8 cellular contexts compared by ENCODE assay signal in genomic region chr22:18078329-18079041, GRCh38. TPM values are rescaled to one million over a fixed set of nuclear protein-coding genes. Genes with fewer than 3 reads are reported as not detected.
DNase-seq lines count a peak whose midpoint lies in the region; ATAC-seq and TF ChIP-seq lines count a peak whose summit lies in the region.

No MANE protein-coding gene starts in this region.

- H3K27ac ChIP-seq in Panc1 (ENCODE audit: low read length) (peak overlapping the region; percentile 84), hepatocyte (peak overlapping the region; percentile 87), skin epidermis (peak overlapping the region; percentile 55 to 97 (median 85))

- TF ChIP-seq CTCF in GM10248 (IDR thresholded peaks at IDR 0.05; ENCODE audit: control extremely low read depth, extremely low read depth, low read depth, missing control alignments) (peak; percentile 13), Panc1 (IDR thresholded peaks at IDR 0.05) (no peak), hepatocyte (IDR thresholded peaks at IDR 0.05; ENCODE audit: poor library complexity) (no peak)

- peak overlapping the region; percentile 31 for H2AFZ ChIP-seq in hepatocyte

- BruUV-seq in Panc1 (replicated peaks; lab: Mats Ljungman, UMichigan) = TSS peak; percentile 57

- peak; percentile 17 for ATAC-seq in HG02678 (IDR thresholded peaks at IDR 0.05; ENCODE audit: unreplicated experiment)
- ATAC-seq in Panc1 = peak; percentile 64

- 11% methylated on average over 45 of the region's 45 CpGs for WGBS in hepatocyte (ENCODE audit: low lambda C conversion rate, missing lambda C conversion rate)

- H3K4me1 ChIP-seq in Panc1 (ENCODE audit: control insufficient read depth, insufficient read depth, low read length) (peaks cover 7% of the 10 kb centered on the region), hepatocyte (ENCODE audit: insufficient read depth) (peaks cover 16% of the 10 kb centered on the region)

- no peaks in the 10 kb centered on the region for H3K9me2 ChIP-seq in hepatocyte (replicated peaks; ENCODE audit: insufficient read depth)

- H4K20me1 ChIP-seq in hepatocyte (ENCODE audit: insufficient read depth, poor library complexity, severe bottlenecking) = no peaks in the 10 kb centered on the region

- POLR2A ChIA-PET in GM10248 (lab: Yijun Ruan, JAX) (interaction anchor here (0.9 to 2.8 kb wide), 5 partner anchors 10 to 78 kb away, joined by 3 to 13 read pairs (median 4); no protein-coding TSS in a partner anchor), Panc1 (lab: Charles Lee) (no interaction called here)

- in situ Hi-C loops in Panc1 (cut with HindIII; ENCODE audit: low pct_unique_long_range_greater_than_20kb, low sequenced_read_pairs) = no loop called here

- peak; percentile 46 for DNase-seq in GM10248 (ENCODE audit: extremely low spot score)
- no peak for DNase-seq in Panc1 (ENCODE audit: low read depth, low spot score)
- peak; percentile 14 for DNase-seq in activated naive CD8-positive, alpha-beta T cell treated with anti-CD3 and anti-CD28 coated beads, Interleukin-2, amount 50 U/mL, for 16 hours (ENCODE audit: low read depth, low spot score)
- DNase-seq in hepatocyte (ENCODE audit: low spot score) = peak; percentile 68
- DNase-seq in NCI-H446 (lab: John Stamatoyannopoulos, UW) = no peak
- DNase-seq in GM19240 (ENCODE audit: insufficient read length, low spot score) = no peak

- H3K36me3 ChIP-seq in Panc1 (ENCODE audit: control insufficient read depth, insufficient read depth, low read length) = peaks cover 10% of the 10 kb centered on the region
- H3K36me3 ChIP-seq in hepatocyte (replicated peaks; ENCODE audit: insufficient read depth, low read depth) = no peaks in the 10 kb centered on the region

- H3K79me2 ChIP-seq in hepatocyte = peaks cover 57% of the 10 kb centered on the region

- no peaks in the 10 kb centered on the region for H3K27me3 ChIP-seq in Panc1 (ENCODE audit: control insufficient read depth, insufficient read depth, low read length)
- H3K27me3 ChIP-seq in hepatocyte = no peaks in the 10 kb centered on the region

- H3K4me3 ChIP-seq in Panc1 (ENCODE audit: low read depth in 2 of 2, low read length in 2 of 2) = peak overlapping the region; percentile 92 to 95
- H3K4me3 ChIP-seq in hepatocyte = peak overlapping the region; percentile 69
- H3K4me3 ChIP-seq in skin epidermis = peak overlapping the region; percentile 78 to 98 (median 92)

- peak overlapping the region; percentile 95 for H3K4me2 ChIP-seq in hepatocyte

- no peaks in the 10 kb centered on the region for H3K9me3 ChIP-seq in Panc1 (ENCODE audit: control insufficient read depth, insufficient read depth, low read depth, low read length)
- H3K9me3 ChIP-seq in hepatocyte (ENCODE audit: low read depth) = no peaks in the 10 kb centered on the region

- intact Hi-C loops in Panc1 (cut with micrococcal nuclease; ENCODE audit: unreplicated experiment) = no loop called here

- CTCF ChIA-PET in GM10248 (lab: Yijun Ruan, JAX) = interaction anchor here (0.8 to 10.8 kb wide), 12 partner anchors 10 to 337 kb away, joined by 3 to 249 read pairs (median 5); no protein-coding TSS in a partner anchor
- CTCF ChIA-PET in Panc1 (lab: Charles Lee) = no interaction called here

RNA-seq across cellular contexts. Expression of gene PEX26, which starts 0.7 kb away (rescaled TPM):
- total RNA-seq in Panc1 (2021; ENCODE audit: unreplicated experiment) (21.9 TPM), hepatocyte (27.6 and 30.9 TPM in 2 replicates)
- 14.1 TPM for polyA plus RNA-seq in Panc1 (2012; ENCODE audit: insufficient read length)
- polyA plus RNA-seq in hepatocyte = 3.7 and 5.4 TPM in 2 replicates

RNA-seq across cellular contexts. Expression of gene TUBA8, which starts 32.1 kb away (rescaled TPM):
- total RNA-seq in Panc1 (2021; ENCODE audit: unreplicated experiment) (1.3 TPM), hepatocyte (1.5 TPM in 1 of 2 replicates, not detected in the other)
- 2.4 TPM for polyA plus RNA-seq in Panc1 (2012; ENCODE audit: insufficient read length)
- 0.33 and 0.46 TPM in 2 replicates for polyA plus RNA-seq in hepatocyte

RNA-seq across cellular contexts. Expression of gene MICAL3, which starts 54.1 kb away (rescaled TPM):
- total RNA-seq in Panc1 (2021; ENCODE audit: unreplicated experiment) = 47.1 TPM
- 26.1 TPM for polyA plus RNA-seq in Panc1 (2012; ENCODE audit: insufficient read length)
- 15.4 and 22.7 TPM in 2 replicates for total RNA-seq in hepatocyte
- 4.6 and 12.6 TPM in 2 replicates for polyA plus RNA-seq in hepatocyte

Comparison
In these comparisons a context has a peak if more than half of its experiments do, and no peak if none do; other contexts are left out.
1. DNase-seq: peak in GM10248 (single experiment), activated naive CD8-positive, alpha-beta T cell treated with anti-CD3 and anti-CD28 coated beads, Interleukin-2, amount 50 U/mL, for 16 hours (single experiment) and hepatocyte (single experiment); none in Panc1 (single experiment), NCI-H446 (0 of 2) and GM19240 (single experiment).
2. Peak in every context shown above with its lines, with median percentiles within 50 percentile points of each other: H3K27ac ChIP-seq and H3K4me3 ChIP-seq.